8 cellular contexts compared by ENCODE assay signal in the genomic region with DNA sequence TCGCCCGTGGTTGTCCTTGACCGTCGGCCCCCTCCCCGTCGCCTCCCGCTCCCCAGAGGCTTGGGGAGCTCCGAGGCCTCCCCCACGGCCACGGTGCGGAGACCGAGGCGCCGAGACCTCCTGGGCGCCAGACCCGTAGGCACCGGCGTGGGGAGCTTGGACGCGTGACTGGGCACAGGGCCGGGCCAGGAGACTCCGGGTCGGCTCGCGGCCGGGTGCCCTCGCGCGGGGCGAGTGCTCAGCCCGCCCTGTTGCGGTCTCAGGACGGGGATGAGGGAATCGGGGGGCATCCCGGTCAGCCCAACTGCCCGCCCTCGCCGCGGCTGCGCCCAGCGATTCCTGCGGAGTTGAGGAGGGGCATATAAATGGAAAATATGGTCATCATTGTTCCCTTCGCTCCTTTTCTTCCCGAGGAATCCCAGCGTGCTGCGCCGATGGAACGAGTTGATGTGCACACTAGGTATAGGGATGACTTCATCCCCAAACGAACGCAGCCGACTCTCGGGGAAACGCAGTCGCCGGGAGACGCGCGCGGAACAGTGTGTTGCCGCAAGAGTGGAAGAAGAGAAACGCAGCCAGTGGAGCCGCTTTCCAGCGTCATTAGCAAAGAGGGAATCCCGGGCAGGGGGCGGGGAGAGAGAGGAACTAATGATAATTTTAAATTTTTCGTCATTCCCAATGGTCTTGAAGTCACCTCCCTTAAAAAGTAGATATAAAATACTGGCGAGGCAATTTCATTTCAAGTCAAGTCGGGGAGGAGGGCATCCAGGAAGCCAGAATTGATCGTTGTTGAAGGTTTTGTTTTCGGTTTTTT. TPM values are rescaled to one million over a fixed set of nuclear protein-coding genes. Genes with fewer than 3 reads are reported as not detected.
A peak's percentile ranks its signal among the peaks of the same experiment; 100 is the strongest.
DNase-seq lines count a peak whose midpoint lies in the region; ATAC-seq, FAIRE-seq and TF ChIP-seq lines count a peak whose summit lies in the region.

No MANE protein-coding gene starts in this region.

- H3K23ac ChIP-seq in H9 (ENCODE audit: insufficient read length, low read depth, low read length): no peak overlapping the region

- H3K36me3 Mint-ChIP-seq in H9 (ENCODE audit: insufficient read depth in 1 of 3, low read depth in 3 of 3): peaks cover 5 to 20% (median 6%) of the 10 kb centered on the region in 3 experiments; a peak in 5 of 7 replicates
- no peaks in the 10 kb centered on the region for H3K36me3 Mint-ChIP-seq in activated T-helper 2 cell treated with anti-CD3 and anti-CD28 coated beads, Interferon-gamma antibody, Interleukin-2, Interleukin-4, amounts not matched to agents 10 μg/mL and 5 μg/mL and 100 μg/mL, durations not matched to agents 14 hours and 24 hours and 36 hours (ENCODE audit: low read depth)
- H3K36me3 Mint-ChIP-seq in naive thymus-derived CD8-positive, alpha-beta T cell: no peaks in the 10 kb centered on the region

- peak overlapping the region; percentile 51 for H4K8ac ChIP-seq in H9 (replicated peaks; ENCODE audit: insufficient read length, low read depth, low read length)

- peak overlapping the region; percentile 71 for H3K56ac ChIP-seq in H9 (ENCODE audit: insufficient read length, low read depth, low read length)

- peak overlapping the region; percentile 92 for H3K9ac ChIP-seq in H9 (ENCODE audit: extremely low read depth, insufficient read length, low read length)

- peak overlapping the region; percentile 86 for H3K4me2 ChIP-seq in H9 (ENCODE audit: insufficient read depth, insufficient read length, low read length)

- no peaks in the 10 kb centered on the region for H3K9me3 ChIP-seq in H9 (ENCODE audit: control insufficient read depth, low read depth, low read length)

- H3K79me1 ChIP-seq in H9 (ENCODE audit: insufficient read depth, low read depth, low read length, poor library complexity, severe bottlenecking): no peaks in the 10 kb centered on the region

- H2AFZ ChIP-seq in H9 (ENCODE audit: low read length): no peak overlapping the region

- DNase-seq in DMS 273 treated with DMSO at 0.1 percent for 48 hours (lab: John Stamatoyannopoulos, UW) (peak; percentile 14), H9 (peak; percentile 53), NCI-H2171 treated with DMSO at 0.1 percent for 48 hours (lab: John Stamatoyannopoulos, UW) (peak; percentile 64), foreskin keratinocyte (peak; percentile 42 to 75), urothelium cell line (ENCODE audit: low spot score) (peak; percentile 38), GM12892 (ENCODE audit: insufficient read length) (no peak)
- peak; percentile 15 for DNase-seq in activated T-helper 2 cell treated with anti-CD3 and anti-CD28 coated beads, Interferon-gamma antibody, Interleukin-2, Interleukin-4, amounts not matched to agents 10 μg/mL and 5 μg/mL and 100 μg/mL, durations not matched to agents 14 hours and 24 hours and 36 hours (ENCODE audit: low spot score)
- peak in 5 of 10 donors; percentile 2 to 26 (median 13) for DNase-seq in naive thymus-derived CD8-positive, alpha-beta T cell

- H2BK20ac ChIP-seq in H9 (ENCODE audit: low read depth, low read length, poor library complexity, severe bottlenecking): no peak overlapping the region

- no peaks in the 10 kb centered on the region; the same call in 1 of the 2 replicates for H3K27me3 Mint-ChIP-seq in H9 (ENCODE audit: low read depth)
- H3K27me3 Mint-ChIP-seq in activated T-helper 2 cell treated with anti-CD3 and anti-CD28 coated beads, Interferon-gamma antibody, Interleukin-2, Interleukin-4, amounts not matched to agents 10 μg/mL and 5 μg/mL and 100 μg/mL, durations not matched to agents 14 hours and 24 hours and 36 hours (ENCODE audit: low read depth): peaks cover 57% of the 10 kb centered on the region
- H3K27me3 Mint-ChIP-seq in naive thymus-derived CD8-positive, alpha-beta T cell: peaks cover 16 to 40% (median 24%) of the 10 kb centered on the region in 5 donors

- no peak for TF ChIP-seq POLR2A in GM12892 (IDR thresholded peaks at IDR 0.05; ENCODE audit: low read depth, low read length)

- peak overlapping the region; percentile 43 for H3K27ac ChIP-seq in H9 (ENCODE audit: insufficient read length, low read depth, low read length)
- peak overlapping the region; percentile 87 for H3K27ac ChIP-seq in foreskin keratinocyte

- H3K4me1 ChIP-seq in H9 (ENCODE audit: insufficient read depth, low read length) (no peaks in the 10 kb centered on the region), foreskin keratinocyte (peaks cover 35% of the 10 kb centered on the region)

- peak overlapping the region; percentile 97 for H3K14ac ChIP-seq in H9 (ENCODE audit: insufficient read depth, low read length)

- WGBS in H9 (ENCODE audit: extremely low coverage, insufficient read length, low lambda C conversion rate): no CpG with 5 or more reads among the region's 70 CpGs

- H3K27me3 ChIP-seq in H9 (ENCODE audit: insufficient read depth, low read length): no peaks in the 10 kb centered on the region
- no peaks in the 10 kb centered on the region for H3K27me3 ChIP-seq in foreskin keratinocyte

- TF ChIP-seq CTCF in H9 (conservative IDR thresholded peaks at IDR 0.05) (no peak), foreskin keratinocyte (conservative IDR thresholded peaks at IDR 0.05) (no peak)

- peaks cover 3% of the 10 kb centered on the region for H3K23me2 ChIP-seq in H9 (ENCODE audit: insufficient read length, low read depth, low read length, poor library complexity, severe bottlenecking)

- H2BK120ac ChIP-seq in H9 (ENCODE audit: low read depth, low read length, poor library complexity, severe bottlenecking): no peak overlapping the region

- H3K4me1 Mint-ChIP-seq in H9: peaks cover 29 to 35% of the 10 kb centered on the region in 2 experiments
- peaks cover 9% of the 10 kb centered on the region for H3K4me1 Mint-ChIP-seq in activated T-helper 2 cell treated with anti-CD3 and anti-CD28 coated beads, Interferon-gamma antibody, Interleukin-2, Interleukin-4, amounts not matched to agents 10 μg/mL and 5 μg/mL and 100 μg/mL, durations not matched to agents 14 hours and 24 hours and 36 hours (ENCODE audit: low read depth)
- H3K4me1 Mint-ChIP-seq in naive thymus-derived CD8-positive, alpha-beta T cell: peaks cover 8 to 21% (median 15%) of the 10 kb centered on the region in 4 donors

- H3K18ac ChIP-seq in H9 (ENCODE audit: insufficient read length, low read depth, low read length): peak overlapping the region; percentile 99

- H2BK15ac ChIP-seq in H9 (ENCODE audit: low read depth, low read length): no peak overlapping the region

- H2AK5ac ChIP-seq in H9 (ENCODE audit: insufficient read length, low read length): no peak overlapping the region

- peak overlapping the region; percentile 86 for H4K5ac ChIP-seq in H9 (ENCODE audit: insufficient read length, low read depth, low read length)

- peaks cover 0 to 5% of the 10 kb centered on the region in 2 experiments; a peak in 1 of 5 replicates for H3K9me3 Mint-ChIP-seq in H9
- no peaks in the 10 kb centered on the region for H3K9me3 Mint-ChIP-seq in activated T-helper 2 cell treated with anti-CD3 and anti-CD28 coated beads, Interferon-gamma antibody, Interleukin-2, Interleukin-4, amounts not matched to agents 10 μg/mL and 5 μg/mL and 100 μg/mL, durations not matched to agents 14 hours and 24 hours and 36 hours
- H3K9me3 Mint-ChIP-seq in naive thymus-derived CD8-positive, alpha-beta T cell: peaks cover 0 to 2% (median 0%) of the 10 kb centered on the region in 9 donors

- peak overlapping the region; percentile 95 to 100 for H3K4me3 Mint-ChIP-seq in H9
- peak overlapping the region; percentile 63 for H3K4me3 Mint-ChIP-seq in activated T-helper 2 cell treated with anti-CD3 and anti-CD28 coated beads, Interferon-gamma antibody, Interleukin-2, Interleukin-4, amounts not matched to agents 10 μg/mL and 5 μg/mL and 100 μg/mL, durations not matched to agents 14 hours and 24 hours and 36 hours (ENCODE audit: low read depth)
- peak overlapping the region; percentile 73 to 91 (median 84) for H3K4me3 Mint-ChIP-seq in naive thymus-derived CD8-positive, alpha-beta T cell

- peak overlapping the region; percentile 62; the same call in 1 of the 2 replicates for H3K4ac ChIP-seq in H9 (ENCODE audit: low read depth, low read length)

- peak overlapping the region; percentile 95 for H4K91ac ChIP-seq in H9 (ENCODE audit: insufficient read length, low read depth, low read length)

- H3T11ph ChIP-seq in H9 (ENCODE audit: low read length): no peak overlapping the region

- peak; percentile 41 for ATAC-seq in foreskin keratinocyte
- peak; percentile 57 for ATAC-seq in naive thymus-derived CD8-positive, alpha-beta T cell

- H3K79me2 ChIP-seq in H9 (ENCODE audit: insufficient read depth, low read length): peaks cover 34% of the 10 kb centered on the region; the same call in 1 of the 2 replicates

- FAIRE-seq in urothelium cell line (lab: Jason Lieb, UNC): no peak
- no peak for FAIRE-seq in GM12892 (lab: Jason Lieb, UNC)

- H2BK5ac ChIP-seq in H9 (ENCODE audit: insufficient read length, low read length): peak overlapping the region; percentile 62

- POLR2A ChIA-PET in naive thymus-derived CD8-positive, alpha-beta T cell (lab: Charles Lee): interaction anchor here (0.6 to 2.4 kb wide), 3 partner anchors 124 to 410 kb away, joined by 3 to 10 read pairs (median 4); a partner anchor contains a TSS

- H4K20me1 ChIP-seq in H9 (ENCODE audit: control insufficient read depth, insufficient read depth, insufficient read length): no peaks in the 10 kb centered on the region

- peak overlapping the region; percentile 70 to 99 (median 93); a peak in 5 of 7 replicates for H3K27ac Mint-ChIP-seq in H9
- no peak overlapping the region for H3K27ac Mint-ChIP-seq in activated T-helper 2 cell treated with anti-CD3 and anti-CD28 coated beads, Interferon-gamma antibody, Interleukin-2, Interleukin-4, amounts not matched to agents 10 μg/mL and 5 μg/mL and 100 μg/mL, durations not matched to agents 14 hours and 24 hours and 36 hours
- H3K27ac Mint-ChIP-seq in naive thymus-derived CD8-positive, alpha-beta T cell: peak overlapping the region in 5 of 10 donors; percentile 7 to 79 (median 40)

- no peak overlapping the region for H2BK12ac ChIP-seq in H9 (ENCODE audit: insufficient read length, low read depth, low read length)

- intact Hi-C loops in activated T-helper 2 cell treated with anti-CD3 and anti-CD28 coated beads, Interferon-gamma antibody, Interleukin-2, Interleukin-4, amounts not matched to agents 10 μg/mL and 5 μg/mL and 100 μg/mL, durations not matched to agents 14 hours and 24 hours and 36 hours (cut with micrococcal nuclease): loop anchor here (10.0 kb wide), 1 partner anchor 179 kb away; no protein-coding TSS in a partner anchor

RNA-seq across cellular contexts. Expression of a gene that starts 0.7 kb away (rescaled TPM):
- total RNA-seq in H9 (2021) (284 and 285 TPM in 2 replicates), foreskin keratinocyte (58.4 and 75.0 TPM in 2 replicates)
- total RNA-seq in activated T-helper 2 cell treated with anti-CD3 and anti-CD28 coated beads, Interferon-gamma antibody, Interleukin-2, Interleukin-4, amounts not matched to agents 10 μg/mL and 5 μg/mL and 100 μg/mL, durations not matched to agents 14 hours and 24 hours and 36 hours: 0.11 and 0.14 TPM in 2 replicates
- polyA plus RNA-seq in foreskin keratinocyte: 8.1 and 13.2 TPM in 2 replicates
- under 1 TPM; 0.27 to 0.29 TPM for total RNA-seq in naive thymus-derived CD8-positive, alpha-beta T cell
- polyA plus RNA-seq in naive thymus-derived CD8-positive, alpha-beta T cell: under 1 TPM in 1 of 3 donors, not detected in 2; 0.07 TPM
- 0.15 TPM for polyA plus RNA-seq in GM12892 (2012; ENCODE audit: missing spikeins)

Comparison
In these comparisons a context has a peak if more than half of its experiments do, and no peak if none do; other contexts are left out.
1. RNA of a gene that starts 0.7 kb away (total RNA-seq): 284 to 285 TPM in H9 and 58.4 to 75.0 TPM in foreskin keratinocyte; 0.27 to 0.29 TPM in naive thymus-derived CD8-positive, alpha-beta T cell and 0.11 to 0.14 TPM in activated T-helper 2 cell treated with anti-CD3 and anti-CD28 coated beads, Interferon-gamma antibody, Interleukin-2, Interleukin-4, amounts not matched to agents 10 μg/mL and 5 μg/mL and 100 μg/mL, durations not matched to agents 14 hours and 24 hours and 36 hours; every median in the first group is over 10 times any median in the second.
2. Peak in every context shown above with its lines, with median percentiles within 50 percentile points of each other: H3K4me3 Mint-ChIP-seq.